ENCODE assay signal across 14 cellular contexts in genomic region chr6:138044458-138044857, GRCh38.
DNase-seq lines count a peak whose midpoint lies in the region; FAIRE-seq and TF ChIP-seq lines count a peak whose summit lies in the region.
"Had no signal": no experiment of that assay in that cellular context is flagged by ENCODE, and none has a peak within 500 bp of the region (broad histone marks: within the 10 kb centered on the region; RNA-seq: fewer than 3 reads in every experiment).

No MANE protein-coding gene starts in this region.

- DNase-seq in ELR (ENCODE audit: low read depth) (peak; percentile 62), RCC 7860 (ENCODE audit: low spot score) (peak; percentile 8), epithelial cell of prostate (ENCODE audit: low read depth, low spot score) (peak; percentile 89), retinal pigment epithelial cell (ENCODE audit: low read depth) (peak; percentile 4), midbrain (lab: John Stamatoyannopoulos, UW) (no peak), HUDEP-2 (lab: John Stamatoyannopoulos, UW; ENCODE audit: unreplicated experiment in 76 of 76) (no peak), NCI-H446 treated with DMSO at 0.1 percent for 48 hours (lab: John Stamatoyannopoulos, UW) (no peak)
- DNase-seq: CD4-positive, alpha-beta T cell; EL; H7; NCI-H1092; NCI-H2227 treated with DMSO at 0.1 percent for 48 hours; NCI-H526; SK-N-SH had no signal

- peak overlapping the region; percentile 74 for H3K27ac ChIP-seq in epithelial cell of prostate

- no peak overlapping the region for H3K4me3 ChIP-seq in retinal pigment epithelial cell (ENCODE audit: low read length)

- no peak for FAIRE-seq in RCC 7860 (lab: Jason Lieb, UNC)

- no peak for TF ChIP-seq CTCF in retinal pigment epithelial cell (conservative IDR thresholded peaks at IDR 0.05; ENCODE audit: low read depth, low read length)

Comparison
In these comparisons a context has a peak if more than half of its experiments do, and no peak if none do; other contexts are left out.
1. DNase-seq: peak in ELR (single experiment), RCC 7860 (single experiment), epithelial cell of prostate (single experiment) and retinal pigment epithelial cell (single experiment); none in midbrain (single experiment), HUDEP-2 (0 of 76) and NCI-H446 treated with DMSO at 0.1 percent for 48 hours (single experiment).